In the genomic region with DNA sequence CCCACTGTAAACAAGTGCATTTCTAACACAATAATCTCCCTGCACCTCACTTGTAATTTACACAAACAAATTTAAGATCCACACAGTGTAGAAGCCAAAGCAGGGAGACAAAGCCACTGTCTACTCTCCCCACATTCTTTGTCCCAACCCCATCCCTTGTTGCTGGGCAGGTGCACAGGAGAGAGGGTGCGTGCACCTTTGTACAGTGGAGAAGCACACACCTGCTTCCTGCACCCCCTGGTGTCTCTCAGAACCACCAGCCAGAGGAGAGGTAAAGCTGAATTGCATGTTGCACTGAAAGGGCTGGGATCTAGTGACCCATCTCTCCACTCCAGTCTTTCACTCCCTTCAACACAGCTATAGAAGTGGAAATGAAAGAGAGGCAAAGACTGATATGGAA, we compare ENCODE assay signal across 29 cellular contexts. TPM values are rescaled to one million over a fixed set of nuclear protein-coding genes. Genes with fewer than 3 reads are reported as not detected.
DNase-seq lines count a peak whose midpoint lies in the region; ATAC-seq and TF ChIP-seq lines count a peak whose summit lies in the region.
"Had no signal": no experiment of that assay in that cellular context is flagged by ENCODE, and none has a peak within 500 bp of the region (broad histone marks: within the 10 kb centered on the region; RNA-seq: fewer than 3 reads in every experiment).

No MANE protein-coding gene starts in this region.

- H3K4me3 ChIP-seq in WERI-Rb-1 (ENCODE audit: low read depth, low read length) = no peak overlapping the region
- H3K4me3 ChIP-seq: BLaER1, cardiac muscle cell, K562, MG63, spleen had no signal

- H3K36me3 ChIP-seq in WERI-Rb-1 = no peaks in the 10 kb centered on the region
- H3K36me3 ChIP-seq: BLaER1, cardiac muscle cell, MG63, spleen had no signal

- H3K4me1 Mint-ChIP-seq in activated naive CD4-positive, alpha-beta T cell treated with anti-CD3 and anti-CD28 coated beads, Interleukin-2, amount 10 ng/mL, durations not matched to agents 7 days and 5 days = no peaks in the 10 kb centered on the region
- H3K4me1 Mint-ChIP-seq in type B pancreatic cell (ENCODE audit: unreplicated experiment) = peaks cover 19% of the 10 kb centered on the region
- H3K4me1 Mint-ChIP-seq: activated CD4-positive, alpha-beta T cell treated with anti-CD3 and anti-CD28 coated beads, Interleukin-2, amount 10 ng/mL, durations not matched to agents 24 days and 14 days; activated CD8-positive, alpha-beta memory T cell treated with anti-CD3 and anti-CD28 coated beads, Interleukin-2, amount 10 ng/mL, durations not matched to agents 7 days and 5 days; stimulated activated effector memory CD8-positive, alpha-beta T cell treated with anti-CD3 and anti-CD28 coated beads, Interleukin-12 subunit alpha, Interleukin-12 subunit beta, amount 100 ng/mL, for 72 hours had no signal

- no peak overlapping the region for H3K4me3 Mint-ChIP-seq in activated naive CD4-positive, alpha-beta T cell treated with anti-CD3 and anti-CD28 coated beads, Interleukin-2, amount 10 ng/mL, durations not matched to agents 7 days and 5 days
- H3K4me3 Mint-ChIP-seq in type B pancreatic cell = no peak overlapping the region
- H3K4me3 Mint-ChIP-seq: activated CD4-positive, alpha-beta T cell treated with anti-CD3 and anti-CD28 coated beads, Interleukin-2, amount 10 ng/mL, durations not matched to agents 24 days and 14 days; activated CD8-positive, alpha-beta memory T cell treated with anti-CD3 and anti-CD28 coated beads, Interleukin-2, amount 10 ng/mL, durations not matched to agents 7 days and 5 days; activated naive CD4-positive, alpha-beta T cell treated with anti-CD3 and anti-CD28 coated beads, Interleukin-2, amount 50 U/mL, for 24 hours; activated T-cell treated with anti-CD3 and anti-CD28 coated beads, Interleukin-2, amount 50 U/mL, for 72 hours; dendritic cell treated with granulocyte-macrophage colony-stimulating factor and Interleukin-4, amounts not matched to agents 40 ng/mL and 50 ng/mL, for 4 days; stimulated activated effector memory CD8-positive, alpha-beta T cell treated with anti-CD3 and anti-CD28 coated beads, Interleukin-12 subunit alpha, Interleukin-12 subunit beta, amount 100 ng/mL, for 72 hours; T-helper 2 cell treated with Interferon-gamma antibody and Interleukin-4, amounts not matched to agents 5 μg/mL and 100 μg/mL, for 36 hours had no signal

- 0 out of 2 replicates have a peak, but pooled peaks have one; percentile 4 for TF ChIP-seq CTCF in WERI-Rb-1 (IDR thresholded peaks at IDR 0.05; ENCODE audit: low read depth, low read length)
- no peak for TF ChIP-seq CTCF in type B pancreatic cell (conservative IDR thresholded peaks at IDR 0.05)

- no peaks in the 10 kb centered on the region for H3K36me3 Mint-ChIP-seq in activated naive CD4-positive, alpha-beta T cell treated with anti-CD3 and anti-CD28 coated beads, Interleukin-2, amount 10 ng/mL, durations not matched to agents 7 days and 5 days
- no peaks in the 10 kb centered on the region for H3K36me3 Mint-ChIP-seq in type B pancreatic cell
- H3K36me3 Mint-ChIP-seq: activated CD8-positive, alpha-beta memory T cell treated with anti-CD3 and anti-CD28 coated beads, Interleukin-2, amount 10 ng/mL, durations not matched to agents 7 days and 5 days; activated naive CD4-positive, alpha-beta T cell treated with anti-CD3 and anti-CD28 coated beads, Interleukin-2, amount 50 U/mL, for 24 hours; stimulated activated effector memory CD8-positive, alpha-beta T cell treated with anti-CD3 and anti-CD28 coated beads, Interleukin-12 subunit alpha, Interleukin-12 subunit beta, amount 100 ng/mL, for 72 hours had no signal

- CTCF ChIA-PET in activated naive CD4-positive, alpha-beta T cell treated with anti-CD3 and anti-CD28 coated beads, Interleukin-2, amount 10 ng/mL, durations not matched to agents 7 days and 5 days (lab: Charles Lee) = no interaction called here

- DNase-seq in activated naive CD4-positive, alpha-beta T cell treated with anti-CD3 and anti-CD28 coated beads, Interleukin-2, amount 10 ng/mL, durations not matched to agents 7 days and 5 days = peak; percentile 24
- no peak for DNase-seq in activated naive CD4-positive, alpha-beta T cell (lab: John Stamatoyannopoulos, UW)
- peak; percentile 79 for DNase-seq in NCI-H345 (lab: John Stamatoyannopoulos, UW)
- DNase-seq in WERI-Rb-1 = no peak
- no peak for DNase-seq in HuH-7 (ENCODE audit: low spot score)
- no peak for DNase-seq in type B pancreatic cell (ENCODE audit: extremely low spot score, unreplicated experiment)
- no peak for DNase-seq in left lobe of liver (ENCODE audit: low spot score)
- DNase-seq: activated CD4-positive, alpha-beta T cell treated with anti-CD3 and anti-CD28 coated beads, Interleukin-2, amount 10 ng/mL, durations not matched to agents 24 days and 14 days; activated CD8-positive, alpha-beta memory T cell treated with anti-CD3 and anti-CD28 coated beads, Interleukin-2, amount 10 ng/mL, durations not matched to agents 7 days and 5 days; activated T-cell treated with anti-CD3 and anti-CD28 coated beads, Interleukin-2, amount 50 U/mL, for 72 hours; Calu3; MG63; NCI-H1694; NCI-H446; right cardiac atrium; SK-N-SH; spleen; stimulated activated CD4-positive, alpha-beta T cell treated with anti-CD3 and anti-CD28 coated beads, Interleukin-2, amount 100 ng/mL, for 48 hours had no signal

- H3K9me3 ChIP-seq in WERI-Rb-1 (ENCODE audit: severe bottlenecking) = no peaks in the 10 kb centered on the region
- H3K9me3 ChIP-seq: BLaER1, MG63, SK-N-SH, spleen had no signal

- H3K27me3 ChIP-seq in WERI-Rb-1 (ENCODE audit: insufficient read depth, low read depth, severe bottlenecking) = no peaks in the 10 kb centered on the region
- H3K27me3 ChIP-seq: BLaER1, cardiac muscle cell, MG63, spleen had no signal

- H3K9me3 Mint-ChIP-seq in activated naive CD4-positive, alpha-beta T cell treated with anti-CD3 and anti-CD28 coated beads, Interleukin-2, amount 10 ng/mL, durations not matched to agents 7 days and 5 days = no peaks in the 10 kb centered on the region
- H3K9me3 Mint-ChIP-seq in type B pancreatic cell = no peaks in the 10 kb centered on the region
- H3K9me3 Mint-ChIP-seq: activated CD4-positive, alpha-beta T cell treated with anti-CD3 and anti-CD28 coated beads, Interleukin-2, amount 10 ng/mL, durations not matched to agents 24 days and 14 days; activated naive CD4-positive, alpha-beta T cell treated with anti-CD3 and anti-CD28 coated beads, Interleukin-2, amount 50 U/mL, for 24 hours; activated T-cell treated with anti-CD3 and anti-CD28 coated beads, Interleukin-2, amount 50 U/mL, for 72 hours; dendritic cell treated with granulocyte-macrophage colony-stimulating factor and Interleukin-4, amounts not matched to agents 40 ng/mL and 50 ng/mL, for 4 days; stimulated activated effector memory CD8-positive, alpha-beta T cell treated with anti-CD3 and anti-CD28 coated beads, Interleukin-12 subunit alpha, Interleukin-12 subunit beta, amount 100 ng/mL, for 72 hours; T-helper 2 cell treated with Interferon-gamma antibody and Interleukin-4, amounts not matched to agents 5 μg/mL and 100 μg/mL, for 36 hours had no signal

- no peak overlapping the region for H3K27ac Mint-ChIP-seq in activated naive CD4-positive, alpha-beta T cell treated with anti-CD3 and anti-CD28 coated beads, Interleukin-2, amount 10 ng/mL, durations not matched to agents 7 days and 5 days
- H3K27ac Mint-ChIP-seq in type B pancreatic cell = no peak overlapping the region
- H3K27ac Mint-ChIP-seq: activated CD4-positive, alpha-beta T cell treated with anti-CD3 and anti-CD28 coated beads, Interleukin-2, amount 10 ng/mL, durations not matched to agents 24 days and 14 days; activated CD8-positive, alpha-beta memory T cell treated with anti-CD3 and anti-CD28 coated beads, Interleukin-2, amount 10 ng/mL, durations not matched to agents 7 days and 5 days; activated T-cell treated with anti-CD3 and anti-CD28 coated beads, Interleukin-2, amount 50 U/mL, for 72 hours; dendritic cell treated with granulocyte-macrophage colony-stimulating factor and Interleukin-4, amounts not matched to agents 40 ng/mL and 50 ng/mL, for 4 days; stimulated activated effector memory CD8-positive, alpha-beta T cell treated with anti-CD3 and anti-CD28 coated beads, Interleukin-12 subunit alpha, Interleukin-12 subunit beta, amount 100 ng/mL, for 72 hours; T-helper 2 cell treated with Interferon-gamma antibody and Interleukin-4, amounts not matched to agents 5 μg/mL and 100 μg/mL, for 36 hours had no signal

- no peak overlapping the region for H3K27ac ChIP-seq in WERI-Rb-1
- H3K27ac ChIP-seq: BLaER1, cardiac muscle cell, parathyroid adenoma, spleen had no signal

- H3K27me3 Mint-ChIP-seq in activated naive CD4-positive, alpha-beta T cell treated with anti-CD3 and anti-CD28 coated beads, Interleukin-2, amount 10 ng/mL, durations not matched to agents 7 days and 5 days = peaks cover 3% of the 10 kb centered on the region
- H3K27me3 Mint-ChIP-seq in type B pancreatic cell = no peaks in the 10 kb centered on the region

- ATAC-seq in left lobe of liver = no peak
- ATAC-seq: activated CD8-positive, alpha-beta memory T cell treated with anti-CD3 and anti-CD28 coated beads, Interleukin-2, amount 10 ng/mL, durations not matched to agents 7 days and 5 days; activated T-cell treated with anti-CD3 and anti-CD28 coated beads, Interleukin-2, amount 50 U/mL, for 72 hours; K562; right cardiac atrium; stimulated activated effector memory CD8-positive, alpha-beta T cell treated with anti-CD3 and anti-CD28 coated beads, Interleukin-12 subunit alpha, Interleukin-12 subunit beta, amount 100 ng/mL, for 72 hours had no signal

RNA-seq across cellular contexts. Expression of a gene that starts 51.4 kb away (rescaled TPM):
- total RNA-seq in type B pancreatic cell (ENCODE audit: low replicate concordance) (not detected in 2 replicates), left lobe of liver (not detected)
- total RNA-seq: activated CD4-positive, alpha-beta T cell treated with anti-CD3 and anti-CD28 coated beads, Interleukin-2, amount 10 ng/mL, durations not matched to agents 24 days and 14 days; activated T-cell treated with anti-CD3 and anti-CD28 coated beads, Interleukin-2, amount 50 U/mL, for 72 hours; Calu3; cardiac muscle cell; fibroblast of lung; glomerular endothelial cell; K562; mucosa of gallbladder had no signal

Comparison
In these comparisons a context has a peak if more than half of its experiments do, and no peak if none do; other contexts are left out.
1. DNase-seq: peak in activated naive CD4-positive, alpha-beta T cell treated with anti-CD3 and anti-CD28 coated beads, Interleukin-2, amount 10 ng/mL, durations not matched to agents 7 days and 5 days (single experiment) and NCI-H345 (single experiment); none in activated naive CD4-positive, alpha-beta T cell (0 of 4), WERI-Rb-1 (single experiment), HuH-7 (single experiment), type B pancreatic cell (single experiment) and left lobe of liver (single experiment).